Comparison of ENCODE assay signal across 17 cellular contexts in the genomic region with DNA sequence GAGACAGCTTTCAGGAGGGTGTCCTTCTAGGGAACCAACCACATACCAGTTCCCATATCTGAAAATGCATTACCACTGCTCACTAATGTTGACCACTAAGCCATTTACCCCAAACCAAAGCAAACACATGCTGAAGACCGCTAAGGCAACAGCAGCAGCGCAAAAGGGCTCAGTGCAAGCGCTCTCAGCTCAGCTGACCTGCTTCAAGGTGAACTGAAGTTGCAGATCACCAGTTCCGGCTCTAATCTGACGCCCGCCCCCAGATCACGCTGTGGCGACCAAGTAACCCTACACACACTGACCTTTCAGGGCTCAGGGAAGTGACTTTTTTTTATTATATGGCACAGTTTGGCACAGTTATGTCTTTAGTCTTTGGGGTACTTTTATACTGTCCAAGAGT. TPM values are rescaled to one million over a fixed set of nuclear protein-coding genes. Genes with fewer than 3 reads are reported as not detected.
DNase-seq lines count a peak whose midpoint lies in the region; ATAC-seq and TF ChIP-seq lines count a peak whose summit lies in the region.
"Had no signal": no experiment of that assay in that cellular context is flagged by ENCODE, and none has a peak within 500 bp of the region (broad histone marks: within the 10 kb centered on the region; RNA-seq: fewer than 3 reads in every experiment).

No MANE protein-coding gene starts in this region.

- H3K27ac ChIP-seq in GM23338 (ENCODE audit: low read depth) (peak overlapping the region; percentile 69; the same call in 1 of the 2 replicates), right atrium auricular region (peak overlapping the region; percentile 43 to 63), gastrocnemius medialis (peak overlapping the region; percentile 1 to 58 (median 38))
- H3K27ac ChIP-seq: thoracic aorta had no signal

- ATAC-seq in GM23338 (no peak), gastrocnemius medialis (peak in 1 of 2 donors; percentile 44)
- ATAC-seq: HCT116 had no signal

- H3K79me2 ChIP-seq in GM23338 (replicated peaks; ENCODE audit: insufficient read depth): peaks cover 98% of the 10 kb centered on the region

- DNase-seq in GM23338 (ENCODE audit: low spot score) (no peak), right atrium auricular region (ENCODE audit: low spot score) (no peak), gastrocnemius medialis (peak in 1 of 2 donors; percentile 22), SK-N-DZ (ENCODE audit: low spot score) (no peak), iPS-NIHi7 (ENCODE audit: extremely low spot score) (no peak), NCI-H524 (lab: John Stamatoyannopoulos, UW) (no peak), glomerular visceral epithelial cell (ENCODE audit: extremely low spot score) (no peak)
- no peak for DNase-seq in activated CD4-positive, alpha-beta memory T cell treated with anti-CD3 and anti-CD28 coated beads, Interleukin-2, amount 10 ng/mL, durations not matched to agents 7 days and 5 days
- DNase-seq: KG1, NCI-H1417 treated with DMSO at 0.1 percent for 48 hours, NCI-H526 treated with DMSO at 0.1 percent for 48 hours, posterior cingulate gyrus, T-helper 9 cell had no signal

- peaks cover 44% of the 10 kb centered on the region for H3K4me1 Mint-ChIP-seq in GM23338
- peaks cover 63% of the 10 kb centered on the region for H3K4me1 Mint-ChIP-seq in activated CD4-positive, alpha-beta memory T cell treated with anti-CD3 and anti-CD28 coated beads, Interleukin-2, amount 10 ng/mL, durations not matched to agents 7 days and 5 days

- H3K36me3 ChIP-seq in GM23338 (ENCODE audit: insufficient read depth) (no peaks in the 10 kb centered on the region), right atrium auricular region (no peaks in the 10 kb centered on the region), gastrocnemius medialis (no peaks in the 10 kb centered on the region)
- H3K36me3 ChIP-seq: thoracic aorta had no signal

- in situ Hi-C loops in gastrocnemius medialis (cut with MboI; ENCODE audit: low sequenced_read_pairs in 4 of 4): no loop called here

- no peak overlapping the region for H3K4me3 Mint-ChIP-seq in GM23338
- H3K4me3 Mint-ChIP-seq in activated CD4-positive, alpha-beta memory T cell treated with anti-CD3 and anti-CD28 coated beads, Interleukin-2, amount 10 ng/mL, durations not matched to agents 7 days and 5 days: no peak overlapping the region

- no peak overlapping the region for H3K27ac Mint-ChIP-seq in GM23338
- peak overlapping the region; percentile 6 for H3K27ac Mint-ChIP-seq in activated CD4-positive, alpha-beta memory T cell treated with anti-CD3 and anti-CD28 coated beads, Interleukin-2, amount 10 ng/mL, durations not matched to agents 7 days and 5 days

- no peaks in the 10 kb centered on the region for H3K9me3 Mint-ChIP-seq in GM23338
- H3K9me3 Mint-ChIP-seq in activated CD4-positive, alpha-beta memory T cell treated with anti-CD3 and anti-CD28 coated beads, Interleukin-2, amount 10 ng/mL, durations not matched to agents 7 days and 5 days: no peaks in the 10 kb centered on the region
- H3K9me3 Mint-ChIP-seq: activated T-helper 2 cell treated with anti-CD3 and anti-CD28 coated beads, Interferon-gamma antibody, Interleukin-2, Interleukin-4, amounts not matched to agents 10 μg/mL and 5 μg/mL and 100 μg/mL, durations not matched to agents 14 hours and 24 hours and 36 hours had no signal

- H3K27me3 Mint-ChIP-seq in GM23338 (ENCODE audit: insufficient read depth, low read depth, poor library complexity): peaks cover 14% of the 10 kb centered on the region
- H3K27me3 Mint-ChIP-seq in activated CD4-positive, alpha-beta memory T cell treated with anti-CD3 and anti-CD28 coated beads, Interleukin-2, amount 10 ng/mL, durations not matched to agents 7 days and 5 days: no peaks in the 10 kb centered on the region

- H3K4me1 ChIP-seq in GM23338 (ENCODE audit: insufficient read depth): peaks cover 39% of the 10 kb centered on the region
- H3K4me1 ChIP-seq in right atrium auricular region: peaks cover 0 to 33% of the 10 kb centered on the region in 2 donors
- peaks cover 40 to 51% of the 10 kb centered on the region in 2 donors for H3K4me1 ChIP-seq in gastrocnemius medialis

- H3K9me3 ChIP-seq in right atrium auricular region: no peaks in the 10 kb centered on the region
- H3K9me3 ChIP-seq in gastrocnemius medialis: no peaks in the 10 kb centered on the region
- H3K9me3 ChIP-seq: thoracic aorta had no signal

- H4K20me1 ChIP-seq in GM23338 (replicated peaks; ENCODE audit: insufficient read depth): no peaks in the 10 kb centered on the region; the same call in 1 of the 2 replicates

- TF ChIP-seq POLR2A in gastrocnemius medialis (IDR thresholded peaks at IDR 0.05): no peak

- CTCF ChIA-PET in activated CD4-positive, alpha-beta memory T cell treated with anti-CD3 and anti-CD28 coated beads, Interleukin-2, amount 10 ng/mL, durations not matched to agents 7 days and 5 days (lab: Charles Lee): interaction anchor here (0.7 to 1.5 kb wide), 3 partner anchors 15 to 78 kb away, joined by 3 to 4 read pairs (median 3); no protein-coding TSS in a partner anchor

- H3K4me3 ChIP-seq in GM23338: no peak overlapping the region
- H3K4me3 ChIP-seq in right atrium auricular region: no peak overlapping the region
- no peak overlapping the region for H3K4me3 ChIP-seq in gastrocnemius medialis
- H3K4me3 ChIP-seq: thoracic aorta had no signal

- POLR2A ChIA-PET in activated CD4-positive, alpha-beta memory T cell treated with anti-CD3 and anti-CD28 coated beads, Interleukin-2, amount 10 ng/mL, durations not matched to agents 7 days and 5 days (lab: Charles Lee): interaction anchor here (1.0 to 1.2 kb wide), 3 partner anchors 44 to 282 kb away, joined by 3 to 5 read pairs (median 3); no protein-coding TSS in a partner anchor

- peaks cover 12% of the 10 kb centered on the region; the same call in 2 of the 3 replicates for H3K36me3 Mint-ChIP-seq in GM23338 (ENCODE audit: low read depth)
- peaks cover 39% of the 10 kb centered on the region for H3K36me3 Mint-ChIP-seq in activated CD4-positive, alpha-beta memory T cell treated with anti-CD3 and anti-CD28 coated beads, Interleukin-2, amount 10 ng/mL, durations not matched to agents 7 days and 5 days (ENCODE audit: low read depth)

- H3K4me2 ChIP-seq in GM23338: no peak overlapping the region

- H3K9me2 ChIP-seq in GM23338 (ENCODE audit: insufficient read depth): no peaks in the 10 kb centered on the region

- H3K27me3 ChIP-seq in GM23338 (ENCODE audit: insufficient read depth): no peaks in the 10 kb centered on the region
- H3K27me3 ChIP-seq in right atrium auricular region: no peaks in the 10 kb centered on the region
- no peaks in the 10 kb centered on the region for H3K27me3 ChIP-seq in gastrocnemius medialis

- H2AFZ ChIP-seq in GM23338: no peak overlapping the region

- TF ChIP-seq CTCF in GM23338 (conservative IDR thresholded peaks at IDR 0.05; ENCODE audit: low read depth in 2 of 2) (no peak), right atrium auricular region (IDR thresholded peaks at IDR 0.05) (no peak), gastrocnemius medialis (IDR thresholded peaks at IDR 0.05 in 4 of 5, conservative IDR thresholded peaks at IDR 0.05 in 1 of 5) (no peak)

- no peaks in the 10 kb centered on the region for H3F3A ChIP-seq in GM23338 (replicated peaks; ENCODE audit: low read depth)

- intact Hi-C loops in gastrocnemius medialis (cut with DNase I; ENCODE audit: low total_unique reads): no loop called here

TF ChIP-seq in GM23338, 12 proteins besides CTCF, POLR2A, EP300 and RAD21:
- TF ChIP-seq ZNF331 (CRISPR knock-in tag; IDR thresholded peaks at IDR 0.05; ENCODE audit: low read depth): no peak
- TF ChIP-seq ETS1 (IDR thresholded peaks at IDR 0.05): no peak
- TF ChIP-seq POLR2AphosphoS5 (IDR thresholded peaks at IDR 0.05; ENCODE audit: low read depth): no peak
- TF ChIP-seq ZNF114 (CRISPR knock-in tag; IDR thresholded peaks at IDR 0.05): no peak
- TF ChIP-seq JUNB (IDR thresholded peaks at IDR 0.05; ENCODE audit: unreplicated experiment): no peak
- no peak for TF ChIP-seq EZH2 (IDR thresholded peaks at IDR 0.05; ENCODE audit: low read depth, unreplicated experiment)
- no peak for TF ChIP-seq NANOG (IDR thresholded peaks at IDR 0.05; ENCODE audit: borderline replicate concordance)

RNA-seq across cellular contexts. Expression of gene MECP2, which starts 5.8 kb away (rescaled TPM):
- total RNA-seq in GM23338 (2014; rRNA removed; shearing (Covaris generic)): 32.7 and 34.0 TPM in 2 replicates
- 27.4 and 27.7 TPM in 2 replicates for polyA plus RNA-seq in GM23338 (2016; fragmentation: Nextera tagmentation; extraction: Ambion mirVana)
- 10 to 100 TPM; 80.7 to 83.0 TPM for total RNA-seq in activated CD4-positive, alpha-beta memory T cell treated with anti-CD3 and anti-CD28 coated beads, Interleukin-2, amount 10 ng/mL, durations not matched to agents 7 days and 5 days
- 10 to 100 TPM; 52.7 to 69.1 TPM for total RNA-seq in right atrium auricular region
- total RNA-seq in gastrocnemius medialis: 10 to 100 TPM; 39.0 to 63.2 (median 45.2) TPM
- 17.5 and 26.9 TPM in 2 replicates for polyA plus RNA-seq in SK-N-DZ (2014; cell fraction: cytosol; rRNA removed)
- 23.3 and 27.8 TPM in 2 replicates for polyA plus RNA-seq in SK-N-DZ (2014; cell fraction: nucleus; rRNA removed)

RNA-seq across cellular contexts. Expression of gene OPN1LW, which starts 52.4 kb away (rescaled TPM):
- not detected in 2 replicates for total RNA-seq in GM23338 (2014; rRNA removed; shearing (Covaris generic))
- polyA plus RNA-seq in GM23338 (2016; fragmentation: Nextera tagmentation; extraction: Ambion mirVana): not detected in 2 replicates
- total RNA-seq in activated CD4-positive, alpha-beta memory T cell treated with anti-CD3 and anti-CD28 coated beads, Interleukin-2, amount 10 ng/mL, durations not matched to agents 7 days and 5 days: not detected
- not detected for total RNA-seq in right atrium auricular region
- not detected for total RNA-seq in gastrocnemius medialis
- polyA plus RNA-seq in SK-N-DZ (2014; cell fraction: cytosol; rRNA removed): not detected in 2 replicates
- polyA plus RNA-seq in SK-N-DZ (2014; cell fraction: nucleus; rRNA removed): not detected in 2 replicates
- total RNA-seq: activated T-helper 2 cell treated with anti-CD3 and anti-CD28 coated beads, Interferon-gamma antibody, Interleukin-2, Interleukin-4, amounts not matched to agents 10 μg/mL and 5 μg/mL and 100 μg/mL, durations not matched to agents 14 hours and 24 hours and 36 hours; mononuclear cell; thoracic aorta had no signal
